11 cellular contexts compared by ENCODE assay signal in the genomic region with DNA sequence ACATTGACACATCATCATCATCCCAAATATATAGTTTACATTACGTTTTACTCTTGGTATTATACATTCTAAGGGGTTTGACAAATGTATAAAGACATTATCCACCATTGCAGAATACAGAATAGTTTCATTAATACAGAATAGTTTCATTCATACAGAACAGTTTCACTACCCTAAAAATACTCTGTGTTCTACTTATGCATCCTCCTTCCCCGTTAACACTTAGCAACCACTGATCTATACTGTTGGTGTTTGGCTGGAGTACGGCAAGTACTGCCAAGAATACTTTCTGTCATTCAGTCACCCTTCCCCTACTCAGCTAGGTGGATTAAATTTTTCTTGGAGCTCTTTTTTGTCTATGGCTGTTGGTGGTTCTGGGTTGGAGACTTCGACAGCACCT. TPM values are rescaled to one million over a fixed set of nuclear protein-coding genes. Genes with fewer than 3 reads are reported as not detected.
A peak's percentile ranks its signal among the peaks of the same experiment; 100 is the strongest.
DNase-seq lines count a peak whose midpoint lies in the region; ATAC-seq, FAIRE-seq and TF ChIP-seq lines count a peak whose summit lies in the region.
"Had no signal": no experiment of that assay in that cellular context is flagged by ENCODE, and none has a peak within 500 bp of the region (broad histone marks: within the 10 kb centered on the region; RNA-seq: fewer than 3 reads in every experiment).

No MANE protein-coding gene starts in this region.

- no peaks in the 10 kb centered on the region for H3K9me3 ChIP-seq in endodermal cell (ENCODE audit: control insufficient read depth, low read length)

- H3K27ac Mint-ChIP-seq in endodermal cell: no peak overlapping the region
- H3K27ac Mint-ChIP-seq: activated CD8-positive, alpha-beta memory T cell treated with anti-CD3 and anti-CD28 coated beads, Interleukin-2, amount 10 ng/mL, durations not matched to agents 7 days and 5 days had no signal

- H3K27me3 Mint-ChIP-seq in endodermal cell (ENCODE audit: insufficient read depth): no peaks in the 10 kb centered on the region
- H3K27me3 Mint-ChIP-seq: activated CD8-positive, alpha-beta memory T cell treated with anti-CD3 and anti-CD28 coated beads, Interleukin-2, amount 10 ng/mL, durations not matched to agents 7 days and 5 days had no signal

- TF ChIP-seq CTCF in GM06990 (IDR thresholded peaks at IDR 0.05; ENCODE audit: insufficient read depth, low read length, poor library complexity, severe bottlenecking): no peak
- TF ChIP-seq CTCF in endodermal cell (conservative IDR thresholded peaks at IDR 0.05): no peak

- H3K4me1 ChIP-seq in endodermal cell (ENCODE audit: control insufficient read depth, insufficient read depth, low read length): no peaks in the 10 kb centered on the region

- H3K27me3 ChIP-seq in GM06990 (replicated peaks; ENCODE audit: control insufficient read depth, insufficient read depth, low read length) (no peaks in the 10 kb centered on the region), endodermal cell (ENCODE audit: control insufficient read depth, insufficient read depth, low read length, poor library complexity, severe bottlenecking) (no peaks in the 10 kb centered on the region)

- no peak overlapping the region for H3K4me3 ChIP-seq in GM06990 (replicated peaks; ENCODE audit: low read depth, low read length)
- H3K4me3 ChIP-seq in endodermal cell (ENCODE audit: low read length): no peak overlapping the region

- H3K27ac ChIP-seq in endodermal cell (ENCODE audit: low read depth, low read length): no peak overlapping the region

- no peaks in the 10 kb centered on the region for H3K36me3 ChIP-seq in GM06990 (ENCODE audit: control insufficient read depth, insufficient read depth, low read length)
- no peaks in the 10 kb centered on the region for H3K36me3 ChIP-seq in endodermal cell (ENCODE audit: control insufficient read depth, insufficient read depth, low read length)

- ATAC-seq in HG02623 (IDR thresholded peaks at IDR 0.05; ENCODE audit: unreplicated experiment) (peak; percentile 90), HG03442 (IDR thresholded peaks at IDR 0.05; ENCODE audit: unreplicated experiment) (peak; percentile 99)
- ATAC-seq: activated CD8-positive, alpha-beta memory T cell treated with anti-CD3 and anti-CD28 coated beads, Interleukin-2, amount 10 ng/mL, durations not matched to agents 7 days and 5 days had no signal

- H3K36me3 Mint-ChIP-seq in endodermal cell (ENCODE audit: low read depth): no peaks in the 10 kb centered on the region
- H3K36me3 Mint-ChIP-seq: activated CD8-positive, alpha-beta memory T cell treated with anti-CD3 and anti-CD28 coated beads, Interleukin-2, amount 10 ng/mL, durations not matched to agents 7 days and 5 days had no signal

- H3K4me1 Mint-ChIP-seq in endodermal cell: peaks cover 8% of the 10 kb centered on the region
- H3K4me1 Mint-ChIP-seq: activated CD8-positive, alpha-beta memory T cell treated with anti-CD3 and anti-CD28 coated beads, Interleukin-2, amount 10 ng/mL, durations not matched to agents 7 days and 5 days had no signal

- peak; percentile 91 for FAIRE-seq in GM19239 (lab: Jason Lieb, UNC)
- FAIRE-seq: endothelial cell of umbilical vein had no signal

- H3K4me3 Mint-ChIP-seq in endodermal cell: no peak overlapping the region
- H3K4me3 Mint-ChIP-seq: activated CD8-positive, alpha-beta memory T cell treated with anti-CD3 and anti-CD28 coated beads, Interleukin-2, amount 10 ng/mL, durations not matched to agents 7 days and 5 days had no signal

- DNase-seq in GM06990 (ENCODE audit: extremely low read depth, insufficient read length) (peak; percentile 1), GM19239 (ENCODE audit: insufficient read length, low spot score) (no peak), NCI-H774 (lab: John Stamatoyannopoulos, UW) (no peak), endodermal cell (no peak), H4 (ENCODE audit: low spot score) (no peak)
- no peak for DNase-seq in activated CD4-positive, alpha-beta T cell treated with anti-CD3 and anti-CD28 coated beads, Interleukin-2, amount 50 U/mL, for 1 hour
- DNase-seq: activated CD8-positive, alpha-beta memory T cell treated with anti-CD3 and anti-CD28 coated beads, Interleukin-2, amount 10 ng/mL, durations not matched to agents 7 days and 5 days; anterior cingulate cortex had no signal

- no peaks in the 10 kb centered on the region for H3K9me3 Mint-ChIP-seq in endodermal cell

- WGBS in endodermal cell (ENCODE audit: insufficient coverage in 1 of 2, insufficient read length in 1 of 2), 2 experiments: 90 to 94% methylated on average over 2 to 3 of the region's 4 CpGs

- no peak overlapping the region for H3K9ac ChIP-seq in endodermal cell (ENCODE audit: extremely low read depth, low read length, poor library complexity, severe bottlenecking)

RNA-seq across cellular contexts. Expression of a gene that starts 33.4 kb away (rescaled TPM):
- 1 to 10 TPM; 1.0 to 1.2 TPM for total RNA-seq in endodermal cell
- polyA plus RNA-seq in endodermal cell (2013, experiment 1 of 2): 0.46 TPM
- polyA plus RNA-seq in endodermal cell (2013, experiment 2 of 2): 0.37 TPM
- total RNA-seq in H4 (2014; rRNA removed; shearing (Covaris generic)): 0.37 and 11.5 TPM in 2 replicates
